8 cellular contexts compared by ENCODE assay signal in genomic region chr7:87220734-87221215, GRCh38. TPM values are rescaled to one million over a fixed set of nuclear protein-coding genes. Genes with fewer than 3 reads are reported as not detected.
DNase-seq lines count a peak whose midpoint lies in the region; ATAC-seq and TF ChIP-seq lines count a peak whose summit lies in the region.

No MANE protein-coding gene starts in this region.

- H3K4me3 Mint-ChIP-seq in activated naive CD8-positive, alpha-beta T cell treated with anti-CD3 and anti-CD28 coated beads, Interleukin-2, amount 50 U/mL, for 24 hours = peak overlapping the region; percentile 93

- H3K4me1 ChIP-seq in BLaER1 = peaks cover 32% of the 10 kb centered on the region
- peaks cover 21% of the 10 kb centered on the region for H3K4me1 ChIP-seq in stomach smooth muscle (ENCODE audit: control insufficient read depth, insufficient read depth, low read length)

- H3K9me3 ChIP-seq in BLaER1 (no peaks in the 10 kb centered on the region), stomach smooth muscle (ENCODE audit: control insufficient read depth in 2 of 2, low read length in 2 of 2) (no peaks in the 10 kb centered on the region)

- no peaks in the 10 kb centered on the region for H3K9me3 Mint-ChIP-seq in activated naive CD8-positive, alpha-beta T cell treated with anti-CD3 and anti-CD28 coated beads, Interleukin-2, amount 50 U/mL, for 24 hours

- peaks cover 33% of the 10 kb centered on the region for H3K4me1 Mint-ChIP-seq in activated naive CD8-positive, alpha-beta T cell treated with anti-CD3 and anti-CD28 coated beads, Interleukin-2, amount 50 U/mL, for 24 hours

- H3K27ac ChIP-seq in BLaER1 = no peak overlapping the region
- H3K27ac ChIP-seq in HL-60 (replicated peaks) = no peak overlapping the region
- no peak overlapping the region for H3K27ac ChIP-seq in stomach smooth muscle (ENCODE audit: low read length)

- no peak for ATAC-seq in activated naive CD8-positive, alpha-beta T cell treated with anti-CD3 and anti-CD28 coated beads, Interleukin-2, amount 50 U/mL, for 24 hours

- peaks cover 6% of the 10 kb centered on the region for H3K27me3 Mint-ChIP-seq in activated naive CD8-positive, alpha-beta T cell treated with anti-CD3 and anti-CD28 coated beads, Interleukin-2, amount 50 U/mL, for 24 hours

- H3K4me2 ChIP-seq in BLaER1 = peak overlapping the region; percentile 99

- H3K4me3 ChIP-seq in BLaER1 = peak overlapping the region; percentile 98
- peak overlapping the region; percentile 70 for H3K4me3 ChIP-seq in HL-60 (replicated peaks; ENCODE audit: insufficient read depth, low read length)
- peak overlapping the region; percentile 91 to 93 for H3K4me3 ChIP-seq in stomach smooth muscle (ENCODE audit: low read length in 2 of 2)

- peak overlapping the region; percentile 96 for H3K27ac Mint-ChIP-seq in activated naive CD8-positive, alpha-beta T cell treated with anti-CD3 and anti-CD28 coated beads, Interleukin-2, amount 50 U/mL, for 24 hours

- H3K36me3 ChIP-seq in BLaER1 (no peaks in the 10 kb centered on the region), stomach smooth muscle (ENCODE audit: control insufficient read depth in 2 of 2, insufficient read depth in 2 of 2, low read length in 2 of 2) (no peaks in the 10 kb centered on the region)

- no peak for TF ChIP-seq CTCF in HL-60 (IDR thresholded peaks at IDR 0.05; ENCODE audit: insufficient read depth, low read length)

- H4K20me1 ChIP-seq in BLaER1 = 0 out of 2 replicates have a peak, but pooled peaks cover 7% of the 10 kb centered on the region

- DNase-seq in HL-60 (ENCODE audit: low read depth in 1 of 2, low spot score in 1 of 2) = no peak
- no peak for DNase-seq in activated naive CD8-positive, alpha-beta T cell treated with anti-CD3 and anti-CD28 coated beads, Interleukin-2, amount 50 U/mL, for 24 hours
- DNase-seq in kidney tubule cell (ENCODE audit: low spot score) = peak; percentile 53
- DNase-seq in SK-N-DZ (ENCODE audit: low spot score) = no peak
- DNase-seq in activated effector memory CD4-positive, alpha-beta T cell treated with anti-CD3 and anti-CD28 coated beads, Interleukin-2, amount 50 U/mL, for 16 hours = no peak
- no peak for DNase-seq in NCI-H1694 treated with DMSO at 0.1 percent for 48 hours (lab: John Stamatoyannopoulos, UW)

- no peaks in the 10 kb centered on the region for H3K27me3 ChIP-seq in BLaER1
- H3K27me3 ChIP-seq in HL-60 (ENCODE audit: insufficient read depth, poor library complexity, severe bottlenecking) = peaks cover 16% of the 10 kb centered on the region
- H3K27me3 ChIP-seq in stomach smooth muscle (ENCODE audit: control insufficient read depth in 1 of 2, insufficient read depth in 2 of 2, low read length in 2 of 2) = peaks cover 4 to 6% of the 10 kb centered on the region in 2 donors

- H3K9ac ChIP-seq in BLaER1 (peak overlapping the region; percentile 96; the same call in 1 of the 2 replicates), stomach smooth muscle (ENCODE audit: low read length in 2 of 2) (peak overlapping the region; percentile 29 to 77)

- H3K36me3 Mint-ChIP-seq in activated naive CD8-positive, alpha-beta T cell treated with anti-CD3 and anti-CD28 coated beads, Interleukin-2, amount 50 U/mL, for 24 hours (ENCODE audit: low read depth) = peaks cover 17% of the 10 kb centered on the region

RNA-seq across cellular contexts. Expression of gene TMEM243, which starts 1.2 kb away (rescaled TPM):
- polyA plus RNA-seq in SK-N-DZ (2014; cell fraction: cytosol; rRNA removed) = 45.1 and 51.5 TPM in 2 replicates
- polyA plus RNA-seq in SK-N-DZ (2014; cell fraction: nucleus; rRNA removed) = 86.3 and 111 TPM in 2 replicates
